In the genomic region with DNA sequence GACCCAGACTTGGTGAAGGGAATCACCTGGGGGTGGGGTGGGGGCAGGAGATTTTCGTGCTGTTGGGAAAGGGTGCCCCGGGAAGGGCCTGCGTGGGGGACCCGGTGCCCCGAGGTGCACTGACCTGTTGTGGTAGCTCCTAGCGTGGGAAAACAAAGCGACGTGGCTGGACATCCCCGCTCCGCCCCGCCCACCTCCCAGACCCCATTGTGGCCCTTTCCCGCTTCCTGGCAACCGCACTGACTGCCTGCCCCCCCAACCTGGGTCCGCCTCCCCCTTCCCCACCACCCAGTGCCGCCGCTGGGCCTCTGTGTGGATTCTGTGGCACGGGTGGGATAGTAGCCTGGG, we compare ENCODE assay signal across 8 cellular contexts. TPM values are rescaled to one million over a fixed set of nuclear protein-coding genes. Genes with fewer than 3 reads are reported as not detected.
DNase-seq lines count a peak whose midpoint lies in the region; ATAC-seq and TF ChIP-seq lines count a peak whose summit lies in the region.

No MANE protein-coding gene starts in this region.

- no peak overlapping the region for H4K91ac ChIP-seq in IMR-90 (ENCODE audit: insufficient read depth, low read depth, low read length)

- H3K4me1 ChIP-seq in IMR-90 (ENCODE audit: control insufficient read depth, insufficient read depth, low read length), result peaks cover 13% of the 10 kb centered on the region
- H3K4me1 ChIP-seq in muscle layer of colon (ENCODE audit: insufficient read depth, low read length), result peaks cover 12% of the 10 kb centered on the region

- H3K14ac ChIP-seq in IMR-90 (replicated peaks; ENCODE audit: low read depth, low read length), result no peak overlapping the region; the same call in 1 of the 2 replicates

- dilution Hi-C loops in IMR-90 (cut with HindIII; ENCODE audit: low sequenced_read_pairs, unreplicated experiment), result no loop called here

- H3K27ac ChIP-seq in AG04450 (ENCODE audit: low read depth, low read length), result no peak overlapping the region
- no peak overlapping the region; the same call in 1 of the 2 replicates for H3K27ac ChIP-seq in IMR-90 (ENCODE audit: insufficient read depth, low read length)
- peak overlapping the region; percentile 64 for H3K27ac ChIP-seq in muscle layer of colon (ENCODE audit: low read depth, low read length)

- peak overlapping the region in 1 of 2 experiments; percentile 26; a peak in 2 of 4 replicates for H4K8ac ChIP-seq in IMR-90 (ENCODE audit: low read depth in 2 of 2, low read length in 2 of 2)

- no peak overlapping the region for H2BK120ac ChIP-seq in IMR-90 (ENCODE audit: low read depth, low read length)

- H3K4me2 ChIP-seq in IMR-90 (ENCODE audit: low read depth, low read length), result peak overlapping the region; percentile 69

- H3K9ac ChIP-seq in IMR-90 (ENCODE audit: low read depth, low read length) (peak overlapping the region; percentile 49; the same call in 1 of the 2 replicates), muscle layer of colon (ENCODE audit: low read length) (no peak overlapping the region)

- H2BK20ac ChIP-seq in IMR-90 (ENCODE audit: low read depth, low read length), result no peak overlapping the region

- no peak overlapping the region for H3K18ac ChIP-seq in IMR-90 (ENCODE audit: low read depth, low read length)

- DNase-seq in AG04450 (ENCODE audit: low read depth, low spot score) (no peak), IMR-90 (no peak), choroid plexus epithelial cell (ENCODE audit: low read depth) (no peak), SKM-1 (lab: John Stamatoyannopoulos, UW; ENCODE audit: unreplicated experiment) (no peak), KG1 (lab: John Stamatoyannopoulos, UW) (no peak), germinal center (ENCODE audit: low spot score) (no peak)

- H3K4ac ChIP-seq in IMR-90 (ENCODE audit: low read depth, low read length), result 0 out of 2 replicates have a peak overlapping the region, but pooled peaks have one; percentile 15

- H3K56ac ChIP-seq in IMR-90 (ENCODE audit: extremely low read depth, insufficient read depth, low read length), result no peak overlapping the region

- H3K4me3 ChIP-seq in AG04450 (ENCODE audit: low read depth, low read length) (peak overlapping the region; percentile 53), IMR-90 (ENCODE audit: insufficient read depth, low read depth, low read length) (peak overlapping the region; percentile 39), choroid plexus epithelial cell (ENCODE audit: low read depth, low read length) (peak overlapping the region; percentile 62), muscle layer of colon (ENCODE audit: low read depth in 1 of 2, low read length in 2 of 2) (peak overlapping the region; percentile 53 to 57)

- POLR2A ChIA-PET in AG04450 (lab: Yijun Ruan, JAX), result interaction anchor here (0.6 to 1.3 kb wide), 4 partner anchors 10 to 88 kb away, joined by 3 read pairs; a partner anchor contains a TSS
- POLR2A ChIA-PET in IMR-90 (lab: Charles Lee; ENCODE audit: unreplicated experiment), result no interaction called here

- TF ChIP-seq CTCF in AG04450 (IDR thresholded peaks at IDR 0.05; ENCODE audit: low read depth, low read length) (no peak), IMR-90 (conservative IDR thresholded peaks at IDR 0.05; ENCODE audit: low read depth, low read length) (no peak), choroid plexus epithelial cell (conservative IDR thresholded peaks at IDR 0.05; ENCODE audit: low read depth, low read length) (no peak)

- intact Hi-C loops in IMR-90 (cut with micrococcal nuclease), result no loop called here

- no peak overlapping the region for H2BK15ac ChIP-seq in IMR-90 (ENCODE audit: low read depth, low read length)

- no peak for ATAC-seq in IMR-90 (ENCODE audit: low read depth)
- no peak for ATAC-seq in HG03135 (IDR thresholded peaks at IDR 0.05; ENCODE audit: unreplicated experiment)

- CTCF ChIA-PET in AG04450 (lab: Charles Lee), result no interaction called here
- CTCF ChIA-PET in IMR-90 (lab: Yijun Ruan, JAX), result no interaction called here

- no peaks in the 10 kb centered on the region for H4K20me1 ChIP-seq in IMR-90 (ENCODE audit: insufficient read depth, low read length)

- 0 out of 2 replicates have a peak overlapping the region, but pooled peaks have one; percentile 14 for H2AK5ac ChIP-seq in IMR-90 (ENCODE audit: low read depth, low read length)

- BruUV-seq in IMR-90 (replicated peaks; lab: Mats Ljungman, UMichigan), result no TSS peak

- in situ Hi-C loops in IMR-90 (cut with MboI; ENCODE audit: low sequenced_read_pairs), result no loop called here

- H3K9me3 ChIP-seq in AG04450 (ENCODE audit: control insufficient read depth, insufficient read depth, low read length) (peaks cover 11% of the 10 kb centered on the region; the same call in 1 of the 2 replicates), IMR-90 (ENCODE audit: control insufficient read depth, insufficient read depth, low read length) (no peaks in the 10 kb centered on the region), muscle layer of colon (ENCODE audit: low read length) (no peaks in the 10 kb centered on the region)

- TF ChIP-seq RAD21 in IMR-90 (IDR thresholded peaks at IDR 0.05; ENCODE audit: low read length), result no peak

- peaks cover 5% of the 10 kb centered on the region for H3K27me3 ChIP-seq in AG04450 (ENCODE audit: control insufficient read depth, insufficient read depth, low read length)
- H3K27me3 ChIP-seq in IMR-90 (ENCODE audit: control insufficient read depth, insufficient read depth, low read length), result peaks cover 5% of the 10 kb centered on the region; the same call in 1 of the 2 replicates
- H3K27me3 ChIP-seq in muscle layer of colon (ENCODE audit: control insufficient read depth in 1 of 2, insufficient read depth in 2 of 2, low read length in 2 of 2), result peaks cover 21 to 75% of the 10 kb centered on the region in 2 donors

- peaks cover 5% of the 10 kb centered on the region; the same call in 1 of the 2 replicates for H3K9me1 ChIP-seq in IMR-90 (ENCODE audit: insufficient read depth, low read length)

- WGBS in IMR-90 (ENCODE audit: extremely low coverage in 2 of 2, insufficient read length in 1 of 2), 2 experiments, result 0% methylated on average over 1 of the region's 17 CpGs; no CpG with 5 or more reads in 1 of the 2 experiments

- no peaks in the 10 kb centered on the region for H3K36me3 ChIP-seq in IMR-90 (ENCODE audit: control insufficient read depth, insufficient read depth, low read length)
- H3K36me3 ChIP-seq in muscle layer of colon (ENCODE audit: insufficient read depth, low read length), result no peaks in the 10 kb centered on the region

- H3K79me1 ChIP-seq in IMR-90 (ENCODE audit: low read depth in 1 of 2, low read length in 2 of 2), result peaks cover 2 to 11% of the 10 kb centered on the region in 2 experiments; a peak in 2 of 4 replicates

- H3K23ac ChIP-seq in IMR-90 (ENCODE audit: low read depth, low read length), result no peak overlapping the region

- no peak overlapping the region for H4K5ac ChIP-seq in IMR-90 (ENCODE audit: low read depth, low read length)

- TF ChIP-seq POLR2A in IMR-90 (IDR thresholded peaks at IDR 0.05; ENCODE audit: low read depth, low read length), result no peak

- H2BK5ac ChIP-seq in IMR-90 (ENCODE audit: low read depth, low read length, poor library complexity, severe bottlenecking), result no peak overlapping the region

- peak overlapping the region; percentile 73 for H2AK9ac ChIP-seq in IMR-90 (replicated peaks; ENCODE audit: low read depth, low read length, poor library complexity)

- H2AFZ ChIP-seq in IMR-90 (replicated peaks; ENCODE audit: low read length, poor library complexity), result peak overlapping the region; percentile 81

TF ChIP-seq in IMR-90, 13 proteins besides CTCF, POLR2A, EP300 and RAD21:
- TF ChIP-seq, protein P1, sequence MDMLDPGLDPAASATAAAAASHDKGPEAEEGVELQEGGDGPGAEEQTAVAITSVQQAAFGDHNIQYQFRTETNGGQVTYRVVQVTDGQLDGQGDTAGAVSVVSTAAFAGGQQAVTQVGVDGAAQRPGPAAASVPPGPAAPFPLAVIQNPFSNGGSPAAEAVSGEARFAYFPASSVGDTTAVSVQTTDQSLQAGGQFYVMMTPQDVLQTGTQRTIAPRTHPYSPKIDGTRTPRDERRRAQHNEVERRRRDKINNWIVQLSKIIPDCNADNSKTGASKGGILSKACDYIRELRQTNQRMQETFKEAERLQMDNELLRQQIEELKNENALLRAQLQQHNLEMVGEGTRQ (IDR thresholded peaks at IDR 0.05; ENCODE audit: low read depth, low read length), result no peak

RNA-seq across cellular contexts. Expression of a gene that starts 2.5 kb away (rescaled TPM):
- 2.9 and 3.6 TPM in 2 replicates for polyA plus RNA-seq in AG04450 (2011; rRNA removed)
- 2.1 and 2.9 TPM in 2 replicates for polyA minus RNA-seq in AG04450 (2011; rRNA and poly(A)+ RNA removed)
- total RNA-seq in IMR-90 (2012; rRNA removed), result 0.18 and 0.28 TPM in 2 replicates
- polyA plus RNA-seq in IMR-90 (2012; rRNA removed), result 0.74 and 1.5 TPM in 2 replicates
- polyA plus RNA-seq in IMR-90 (2012; cell fraction: cytosol; rRNA removed), result 3.5 and 3.6 TPM in 2 replicates
- polyA plus RNA-seq in IMR-90 (2012; cell fraction: nucleus; rRNA removed; ENCODE audit: low replicate concordance), result 3.0 and 7.2 TPM in 2 replicates

RNA-seq across cellular contexts. Expression of a gene that starts 6.9 kb away (rescaled TPM):
- polyA plus RNA-seq in AG04450 (2011; rRNA removed), result 0.15 and 0.60 TPM in 2 replicates
- not detected in 2 replicates for polyA minus RNA-seq in AG04450 (2011; rRNA and poly(A)+ RNA removed)
- total RNA-seq in IMR-90 (2012; rRNA removed), result 1.3 and 1.7 TPM in 2 replicates
- 1.8 and 1.9 TPM in 2 replicates for polyA plus RNA-seq in IMR-90 (2012; rRNA removed)
- polyA plus RNA-seq in IMR-90 (2012; cell fraction: cytosol; rRNA removed), result 2.9 TPM in 2 replicates
- 2.1 and 3.9 TPM in 2 replicates for polyA plus RNA-seq in IMR-90 (2012; cell fraction: nucleus; rRNA removed; ENCODE audit: low replicate concordance)

RNA-seq across cellular contexts. Expression of a gene that starts 13.4 kb away (rescaled TPM):
- polyA plus RNA-seq in AG04450 (2011; rRNA removed) (0.02 and 0.04 TPM in 2 replicates), IMR-90 (2012; rRNA removed) (0.03 and 0.05 TPM in 2 replicates)
- polyA minus RNA-seq in AG04450 (2011; rRNA and poly(A)+ RNA removed), result 0.09 TPM in 2 replicates
- total RNA-seq in IMR-90 (2012; rRNA removed), result not detected in 2 replicates
- 0.05 TPM in 1 of 2 replicates, not detected in the other for polyA plus RNA-seq in IMR-90 (2012; cell fraction: cytosol; rRNA removed)
- 0.07 and 0.18 TPM in 2 replicates for polyA plus RNA-seq in IMR-90 (2012; cell fraction: nucleus; rRNA removed; ENCODE audit: low replicate concordance)

RNA-seq across cellular contexts. Expression of a gene that starts 24.3 kb away (rescaled TPM):
- polyA plus RNA-seq in AG04450 (2011; rRNA removed), result 10.4 and 13.2 TPM in 2 replicates
- polyA minus RNA-seq in AG04450 (2011; rRNA and poly(A)+ RNA removed), result 17.6 and 19.2 TPM in 2 replicates
- 36.4 and 38.5 TPM in 2 replicates for total RNA-seq in IMR-90 (2012; rRNA removed)
- polyA plus RNA-seq in IMR-90 (2012; rRNA removed), result 30.2 and 30.8 TPM in 2 replicates
- 21.4 and 24.2 TPM in 2 replicates for polyA plus RNA-seq in IMR-90 (2012; cell fraction: cytosol; rRNA removed)
- 41.1 and 97.4 TPM in 2 replicates for polyA plus RNA-seq in IMR-90 (2012; cell fraction: nucleus; rRNA removed; ENCODE audit: low replicate concordance)

RNA-seq across cellular contexts. Expression of a gene that starts 24.8 kb away (rescaled TPM):
- 25.7 and 46.6 TPM in 2 replicates for polyA plus RNA-seq in AG04450 (2011; rRNA removed)
- polyA minus RNA-seq in AG04450 (2011; rRNA and poly(A)+ RNA removed), result 23.1 and 28.0 TPM in 2 replicates
- 15.6 and 16.8 TPM in 2 replicates for total RNA-seq in IMR-90 (2012; rRNA removed)
- polyA plus RNA-seq in IMR-90 (2012; rRNA removed), result 82.6 and 103 TPM in 2 replicates
- polyA plus RNA-seq in IMR-90 (2012; cell fraction: cytosol; rRNA removed), result 39.0 and 77.4 TPM in 2 replicates
- polyA plus RNA-seq in IMR-90 (2012; cell fraction: nucleus; rRNA removed; ENCODE audit: low replicate concordance), result 417 and 1,505 TPM in 2 replicates
